28 cellular contexts compared by ENCODE assay signal in genomic region chr2:9725106-9725505, GRCh38.
"Had no signal": no experiment of that assay in that cellular context is flagged by ENCODE, and none has a peak within 500 bp of the region (broad histone marks: within the 10 kb centered on the region; RNA-seq: fewer than 3 reads in every experiment).

No MANE protein-coding gene starts in this region.

- H3K36me3 ChIP-seq: colonic mucosa, esophagus muscularis mucosa, gastroesophageal sphincter, heart left ventricle, prostate gland, right atrium auricular region, sigmoid colon, stomach, tibial artery had no signal

- H3K4me2 ChIP-seq: hepatocyte had no signal

- H3K9me3 ChIP-seq: colonic mucosa, esophagus muscularis mucosa, gastroesophageal sphincter, heart left ventricle, prostate gland, right atrium auricular region, sigmoid colon, stomach, tibial artery had no signal

- H3K4me3 Mint-ChIP-seq: dendritic cell treated with granulocyte-macrophage colony-stimulating factor and Interleukin-4, amounts not matched to agents 40 ng/mL and 50 ng/mL, for 4 days; endodermal cell; memory B cell; naive B cell; natural killer cell treated with Interleukin-12 subunit alpha and Interleukin-12 subunit beta and Interleukin-15 and Interleukin-18, amount 100 ng/mL, for 72 hours; type B pancreatic cell had no signal

- H3K4me1 Mint-ChIP-seq: endodermal cell had no signal

- H3K4me1 ChIP-seq: colonic mucosa, esophagus muscularis mucosa, foreskin keratinocyte, gastroesophageal sphincter, heart left ventricle, prostate gland, right atrium auricular region, sigmoid colon, stomach, tibial artery had no signal

- H3K36me3 Mint-ChIP-seq: memory B cell; naive B cell; natural killer cell treated with Interleukin-12 subunit alpha and Interleukin-12 subunit beta and Interleukin-15 and Interleukin-18, amount 100 ng/mL, for 72 hours; type B pancreatic cell had no signal

- FAIRE-seq: kidney, urothelium cell line had no signal

- H2AFZ ChIP-seq: hepatocyte had no signal

- H3K27ac ChIP-seq: colonic mucosa, epithelial cell of prostate, esophagus muscularis mucosa, foreskin keratinocyte, gastroesophageal sphincter, heart left ventricle, hepatocyte, prostate gland, right atrium auricular region, sigmoid colon, stomach, tibial artery had no signal

- H3K27me3 ChIP-seq: colonic mucosa, esophagus muscularis mucosa, foreskin keratinocyte, gastroesophageal sphincter, heart left ventricle, hepatocyte, right atrium auricular region, sigmoid colon, stomach, tibial artery had no signal

- DNase-seq: colonic mucosa; effector CD8-positive, alpha-beta T cell; endodermal cell; foreskin keratinocyte; heart left ventricle; kidney; naive B cell; nucleus accumbens; sigmoid colon; stimulated activated CD4-positive, alpha-beta T cell treated with anti-CD3 and anti-CD28 coated beads, Interleukin-15, amount 100 ng/mL, for 24 hours; stimulated activated CD4-positive, alpha-beta T cell treated with anti-CD3 and anti-CD28 coated beads, Interleukin-4, amount 100 ng/mL, for 1 hour; stimulated activated CD8-positive, alpha-beta memory T cell treated with anti-CD3 and anti-CD28 coated beads, Interleukin-4, amount 100 ng/mL, for 48 hours; stimulated activated naive CD4-positive, alpha-beta T cell treated with Interleukin-2 at 50 U/mL for 16 hours; stomach; tibial artery had no signal

- H3K9me3 Mint-ChIP-seq: dendritic cell treated with granulocyte-macrophage colony-stimulating factor and Interleukin-4, amounts not matched to agents 40 ng/mL and 50 ng/mL, for 4 days; endodermal cell; memory B cell; naive B cell; natural killer cell treated with Interleukin-12 subunit alpha and Interleukin-12 subunit beta and Interleukin-15 and Interleukin-18, amount 100 ng/mL, for 72 hours; type B pancreatic cell had no signal

- H3K27ac Mint-ChIP-seq: dendritic cell treated with granulocyte-macrophage colony-stimulating factor and Interleukin-4, amounts not matched to agents 40 ng/mL and 50 ng/mL, for 4 days; endodermal cell; memory B cell; natural killer cell treated with Interleukin-12 subunit alpha and Interleukin-12 subunit beta and Interleukin-15 and Interleukin-18, amount 100 ng/mL, for 72 hours; type B pancreatic cell had no signal

- H3K79me2 ChIP-seq: hepatocyte had no signal

- H3K27me3 Mint-ChIP-seq: dendritic cell treated with granulocyte-macrophage colony-stimulating factor and Interleukin-4, amounts not matched to agents 40 ng/mL and 50 ng/mL, for 4 days; memory B cell; natural killer cell treated with Interleukin-12 subunit alpha and Interleukin-12 subunit beta and Interleukin-15 and Interleukin-18, amount 100 ng/mL, for 72 hours; type B pancreatic cell had no signal

- ATAC-seq: foreskin keratinocyte; gastroesophageal sphincter; heart left ventricle; left lobe of liver; natural killer cell treated with Interleukin-12 subunit alpha and Interleukin-12 subunit beta and Interleukin-15 and Interleukin-18, amount 100 ng/mL, for 72 hours had no signal

- H3K4me3 ChIP-seq: colonic mucosa, esophagus muscularis mucosa, gastroesophageal sphincter, heart left ventricle, hepatocyte, lung, prostate gland, right atrium auricular region, sigmoid colon, stomach, tibial artery had no signal
